ENCODE assay signal across 10 cellular contexts in genomic region chr2:30149976-30150375, GRCh38. TPM values are rescaled to one million over a fixed set of nuclear protein-coding genes. Genes with fewer than 3 reads are reported as not detected.
A peak's percentile ranks its signal among the peaks of the same experiment; 100 is the strongest.
DNase-seq lines count a peak whose midpoint lies in the region; ATAC-seq and TF ChIP-seq lines count a peak whose summit lies in the region.
"Had no signal": no experiment of that assay in that cellular context is flagged by ENCODE, and none has a peak within 500 bp of the region (broad histone marks: within the 10 kb centered on the region; RNA-seq: fewer than 3 reads in every experiment).

No MANE protein-coding gene starts in this region.

- in situ Hi-C loops in GM13976 (cut with MboI; ENCODE audit: low sequenced_read_pairs, unreplicated experiment): no loop called here

- no peaks in the 10 kb centered on the region for H3K9me3 Mint-ChIP-seq in activated CD4-positive, alpha-beta memory T cell treated with anti-CD3 and anti-CD28 coated beads for 36 hours
- H3K9me3 Mint-ChIP-seq in activated CD4-positive, alpha-beta memory T cell treated with anti-CD3 and anti-CD28 coated beads, Interleukin-2, amount 10 ng/mL, durations not matched to agents 7 days and 5 days: no peaks in the 10 kb centered on the region
- no peaks in the 10 kb centered on the region for H3K9me3 Mint-ChIP-seq in activated T-helper 17 cell treated with anti-CD3 and anti-CD28 coated beads, Interleukin-2, amount 50 U/mL, for 72 hours
- H3K9me3 Mint-ChIP-seq in stimulated activated naive B cell treated with anti-CD40 and anti-IgM and Interleukin-4, amounts not matched to agents 10 μg/mL and 1 μg/mL and 100 μg/mL, for 72 hours: no peaks in the 10 kb centered on the region

- H3K4me3 Mint-ChIP-seq in activated CD4-positive, alpha-beta memory T cell treated with anti-CD3 and anti-CD28 coated beads for 36 hours: peak overlapping the region; percentile 16
- no peak overlapping the region for H3K4me3 Mint-ChIP-seq in activated CD4-positive, alpha-beta memory T cell treated with anti-CD3 and anti-CD28 coated beads, Interleukin-2, amount 10 ng/mL, durations not matched to agents 7 days and 5 days
- H3K4me3 Mint-ChIP-seq in activated T-helper 17 cell treated with anti-CD3 and anti-CD28 coated beads, Interleukin-2, amount 50 U/mL, for 72 hours: peak overlapping the region; percentile 71
- H3K4me3 Mint-ChIP-seq in stimulated activated naive B cell treated with anti-CD40 and anti-IgM and Interleukin-4, amounts not matched to agents 10 μg/mL and 1 μg/mL and 100 μg/mL, for 72 hours: peak overlapping the region; percentile 82 to 88

- no peak for DNase-seq in activated CD4-positive, alpha-beta memory T cell treated with anti-CD3 and anti-CD28 coated beads for 36 hours
- DNase-seq in activated CD4-positive, alpha-beta memory T cell treated with anti-CD3 and anti-CD28 coated beads, Interleukin-2, amount 10 ng/mL, durations not matched to agents 7 days and 5 days: no peak
- peak; percentile 19 for DNase-seq in left kidney (ENCODE audit: low read depth, low spot score)
- DNase-seq in stimulated activated naive B cell treated with anti-CD40 and anti-IgM and Interleukin-4, amounts not matched to agents 10 μg/mL and 1 μg/mL and 100 μg/mL, for 72 hours: no peak
- no peak for DNase-seq in HCEC 1CT
- DNase-seq in activated CD8-positive, alpha-beta memory T cell treated with anti-CD3 and anti-CD28 coated beads for 24 hours: no peak
- DNase-seq in GM13976 (ENCODE audit: low spot score): no peak
- DNase-seq: stimulated activated CD4-positive, alpha-beta T cell treated with anti-CD3 and anti-CD28 coated beads, Interleukin-4, amount 100 ng/mL, for 1 hour; testis had no signal

- peak overlapping the region; percentile 78 for H3K27ac Mint-ChIP-seq in activated CD4-positive, alpha-beta memory T cell treated with anti-CD3 and anti-CD28 coated beads for 36 hours
- H3K27ac Mint-ChIP-seq in activated CD4-positive, alpha-beta memory T cell treated with anti-CD3 and anti-CD28 coated beads, Interleukin-2, amount 10 ng/mL, durations not matched to agents 7 days and 5 days: no peak overlapping the region
- peak overlapping the region; percentile 76 for H3K27ac Mint-ChIP-seq in activated T-helper 17 cell treated with anti-CD3 and anti-CD28 coated beads, Interleukin-2, amount 50 U/mL, for 72 hours
- H3K27ac Mint-ChIP-seq in stimulated activated naive B cell treated with anti-CD40 and anti-IgM and Interleukin-4, amounts not matched to agents 10 μg/mL and 1 μg/mL and 100 μg/mL, for 72 hours: peak overlapping the region; percentile 96

- CTCF ChIA-PET in activated CD4-positive, alpha-beta memory T cell treated with anti-CD3 and anti-CD28 coated beads for 36 hours (lab: Charles Lee): interaction anchor here (0.9 to 7.2 kb wide), 11 partner anchors 9 to 1020 kb away, joined by 3 to 102 read pairs (median 3); no protein-coding TSS in a partner anchor
- CTCF ChIA-PET in activated CD4-positive, alpha-beta memory T cell treated with anti-CD3 and anti-CD28 coated beads, Interleukin-2, amount 10 ng/mL, durations not matched to agents 7 days and 5 days (lab: Charles Lee): interaction anchor here (0.6 to 7.0 kb wide), 6 partner anchors 8 to 564 kb away, joined by 3 to 80 read pairs (median 10); no protein-coding TSS in a partner anchor

- ATAC-seq in activated T-helper 17 cell treated with anti-CD3 and anti-CD28 coated beads, Interleukin-2, amount 50 U/mL, for 72 hours (replicated peaks): no peak
- peak; percentile 2 to 13 for ATAC-seq in stimulated activated naive B cell treated with anti-CD40 and anti-IgM and Interleukin-4, amounts not matched to agents 10 μg/mL and 1 μg/mL and 100 μg/mL, for 72 hours (replicated peaks)

- H3K36me3 Mint-ChIP-seq in activated CD4-positive, alpha-beta memory T cell treated with anti-CD3 and anti-CD28 coated beads for 36 hours: peaks cover 11% of the 10 kb centered on the region
- H3K36me3 Mint-ChIP-seq in activated CD4-positive, alpha-beta memory T cell treated with anti-CD3 and anti-CD28 coated beads, Interleukin-2, amount 10 ng/mL, durations not matched to agents 7 days and 5 days (ENCODE audit: low read depth): peaks cover 28% of the 10 kb centered on the region
- peaks cover 74% of the 10 kb centered on the region for H3K36me3 Mint-ChIP-seq in activated T-helper 17 cell treated with anti-CD3 and anti-CD28 coated beads, Interleukin-2, amount 50 U/mL, for 72 hours (ENCODE audit: low read depth)
- H3K36me3 Mint-ChIP-seq in stimulated activated naive B cell treated with anti-CD40 and anti-IgM and Interleukin-4, amounts not matched to agents 10 μg/mL and 1 μg/mL and 100 μg/mL, for 72 hours: peaks cover 47 to 56% of the 10 kb centered on the region in 2 donors

- no peaks in the 10 kb centered on the region for H3K27me3 Mint-ChIP-seq in activated CD4-positive, alpha-beta memory T cell treated with anti-CD3 and anti-CD28 coated beads for 36 hours
- H3K27me3 Mint-ChIP-seq in activated CD4-positive, alpha-beta memory T cell treated with anti-CD3 and anti-CD28 coated beads, Interleukin-2, amount 10 ng/mL, durations not matched to agents 7 days and 5 days: no peaks in the 10 kb centered on the region
- no peaks in the 10 kb centered on the region for H3K27me3 Mint-ChIP-seq in activated T-helper 17 cell treated with anti-CD3 and anti-CD28 coated beads, Interleukin-2, amount 50 U/mL, for 72 hours
- H3K27me3 Mint-ChIP-seq in stimulated activated naive B cell treated with anti-CD40 and anti-IgM and Interleukin-4, amounts not matched to agents 10 μg/mL and 1 μg/mL and 100 μg/mL, for 72 hours: no peaks in the 10 kb centered on the region

- peaks cover 61% of the 10 kb centered on the region for H3K4me1 Mint-ChIP-seq in activated CD4-positive, alpha-beta memory T cell treated with anti-CD3 and anti-CD28 coated beads for 36 hours (ENCODE audit: low read depth)
- H3K4me1 Mint-ChIP-seq in activated CD4-positive, alpha-beta memory T cell treated with anti-CD3 and anti-CD28 coated beads, Interleukin-2, amount 10 ng/mL, durations not matched to agents 7 days and 5 days: peaks cover 38% of the 10 kb centered on the region
- peaks cover 30% of the 10 kb centered on the region for H3K4me1 Mint-ChIP-seq in activated T-helper 17 cell treated with anti-CD3 and anti-CD28 coated beads, Interleukin-2, amount 50 U/mL, for 72 hours
- peaks cover 36 to 76% of the 10 kb centered on the region in 2 donors for H3K4me1 Mint-ChIP-seq in stimulated activated naive B cell treated with anti-CD40 and anti-IgM and Interleukin-4, amounts not matched to agents 10 μg/mL and 1 μg/mL and 100 μg/mL, for 72 hours

- intact Hi-C loops in activated CD4-positive, alpha-beta memory T cell treated with anti-CD3 and anti-CD28 coated beads for 36 hours (cut with micrococcal nuclease): loop anchor here (5.0 to 10.0 kb wide), 7 partner anchors 297 to 1758 kb away; partner anchors contain the start of genes CLIP4, FOSL2 and LCLAT1

- POLR2A ChIA-PET in activated CD4-positive, alpha-beta memory T cell treated with anti-CD3 and anti-CD28 coated beads for 36 hours (lab: Charles Lee): interaction anchor here (0.9 to 5.3 kb wide), 4 partner anchors 11 to 272 kb away, joined by 4 to 43 read pairs (median 6); partner anchors contain the start of gene LBH
- POLR2A ChIA-PET in activated CD4-positive, alpha-beta memory T cell treated with anti-CD3 and anti-CD28 coated beads, Interleukin-2, amount 10 ng/mL, durations not matched to agents 7 days and 5 days (lab: Charles Lee): interaction anchor here (0.9 to 7.0 kb wide), 2 partner anchors 84 to 188 kb away, joined by 3 to 53 read pairs; partner anchors contain the start of gene LBH

- TF ChIP-seq CTCF in GM13976 (IDR thresholded peaks at IDR 0.05; ENCODE audit: borderline replicate concordance, control extremely low read depth, extremely low read depth, insufficient read depth, missing control alignments): no peak

RNA-seq across cellular contexts. Expression of gene YPEL5, which starts 3.2 kb away (rescaled TPM):
- 10 to 100 TPM; 43.3 to 43.4 TPM for total RNA-seq in activated CD4-positive, alpha-beta memory T cell treated with anti-CD3 and anti-CD28 coated beads for 36 hours
- 10 to 100 TPM; 51.2 to 52.9 TPM for total RNA-seq in activated CD4-positive, alpha-beta memory T cell treated with anti-CD3 and anti-CD28 coated beads, Interleukin-2, amount 10 ng/mL, durations not matched to agents 7 days and 5 days
- total RNA-seq in activated T-helper 17 cell treated with anti-CD3 and anti-CD28 coated beads, Interleukin-2, amount 50 U/mL, for 72 hours: 10 to 100 TPM; 27.1 to 55.3 TPM
